9 cellular contexts compared by ENCODE assay signal in genomic region chr2:73823916-73824523, GRCh38. TPM values are rescaled to one million over a fixed set of nuclear protein-coding genes. Genes with fewer than 3 reads are reported as not detected.
DNase-seq lines count a peak whose midpoint lies in the region; ATAC-seq lines count a peak whose summit lies in the region.
"Had no signal": no experiment of that assay in that cellular context is flagged by ENCODE, and none has a peak within 500 bp of the region (broad histone marks: within the 10 kb centered on the region; RNA-seq: fewer than 3 reads in every experiment).

No MANE protein-coding gene starts in this region.

- CTCF ChIA-PET in activated CD8-positive, alpha-beta memory T cell treated with anti-CD3 and anti-CD28 coated beads, Interleukin-2, amount 10 ng/mL, durations not matched to agents 7 days and 5 days (lab: Charles Lee): interaction anchor here (0.6 to 8.5 kb wide), 41 partner anchors 9 to 765 kb away, joined by 3 to 134 read pairs (median 4); partner anchors contain the start of genes BOLA3 and MOB1A

- peaks cover 35% of the 10 kb centered on the region for H3K4me1 Mint-ChIP-seq in activated naive CD4-positive, alpha-beta T cell treated with anti-CD3 and anti-CD28 coated beads, Interleukin-2, amount 50 U/mL, for 24 hours
- H3K4me1 Mint-ChIP-seq in naive B cell: peaks cover 11 to 22% (median 17%) of the 10 kb centered on the region in 3 donors
- H3K4me1 Mint-ChIP-seq in activated CD8-positive, alpha-beta memory T cell treated with anti-CD3 and anti-CD28 coated beads, Interleukin-2, amount 10 ng/mL, durations not matched to agents 7 days and 5 days: peaks cover 28% of the 10 kb centered on the region

- ATAC-seq in naive B cell (ENCODE audit: low read depth in 2 of 2): peak; percentile 25 to 35
- no peak for ATAC-seq in activated CD8-positive, alpha-beta memory T cell treated with anti-CD3 and anti-CD28 coated beads, Interleukin-2, amount 10 ng/mL, durations not matched to agents 7 days and 5 days
- no peak for ATAC-seq in HG03571 (IDR thresholded peaks at IDR 0.05; ENCODE audit: unreplicated experiment)

- no peaks in the 10 kb centered on the region for H3K9me3 Mint-ChIP-seq in activated naive CD4-positive, alpha-beta T cell treated with anti-CD3 and anti-CD28 coated beads, Interleukin-2, amount 50 U/mL, for 24 hours
- no peaks in the 10 kb centered on the region for H3K9me3 Mint-ChIP-seq in naive B cell
- no peaks in the 10 kb centered on the region for H3K9me3 Mint-ChIP-seq in activated CD8-positive, alpha-beta memory T cell treated with anti-CD3 and anti-CD28 coated beads, Interleukin-2, amount 10 ng/mL, durations not matched to agents 7 days and 5 days (ENCODE audit: low read depth)
- H3K9me3 Mint-ChIP-seq: dendritic cell treated with granulocyte-macrophage colony-stimulating factor and Interleukin-4, amounts not matched to agents 40 ng/mL and 50 ng/mL, for 4 days had no signal

- peak overlapping the region; percentile 35 for H3K27ac Mint-ChIP-seq in activated naive CD4-positive, alpha-beta T cell treated with anti-CD3 and anti-CD28 coated beads, Interleukin-2, amount 50 U/mL, for 24 hours
- H3K27ac Mint-ChIP-seq in naive B cell: peak overlapping the region in 1 of 6 donors; percentile 64
- no peak overlapping the region for H3K27ac Mint-ChIP-seq in activated CD8-positive, alpha-beta memory T cell treated with anti-CD3 and anti-CD28 coated beads, Interleukin-2, amount 10 ng/mL, durations not matched to agents 7 days and 5 days
- H3K27ac Mint-ChIP-seq: dendritic cell treated with granulocyte-macrophage colony-stimulating factor and Interleukin-4, amounts not matched to agents 40 ng/mL and 50 ng/mL, for 4 days had no signal

- no peak for DNase-seq in activated naive CD4-positive, alpha-beta T cell (lab: John Stamatoyannopoulos, UW)
- DNase-seq in MV-4-11 (lab: John Stamatoyannopoulos, UW) (peak; percentile 71), RPMI8226 (peak; percentile 70), naive B cell (peak; percentile 54)
- peak; percentile 30 for DNase-seq in effector CD4-positive, alpha-beta T cell
- no peak for DNase-seq in activated CD8-positive, alpha-beta memory T cell treated with anti-CD3 and anti-CD28 coated beads, Interleukin-2, amount 10 ng/mL, durations not matched to agents 7 days and 5 days

- no peak overlapping the region for H3K4me3 Mint-ChIP-seq in activated naive CD4-positive, alpha-beta T cell treated with anti-CD3 and anti-CD28 coated beads, Interleukin-2, amount 50 U/mL, for 24 hours
- peak overlapping the region in 1 of 8 donors; percentile 20 for H3K4me3 Mint-ChIP-seq in naive B cell
- H3K4me3 Mint-ChIP-seq in activated CD8-positive, alpha-beta memory T cell treated with anti-CD3 and anti-CD28 coated beads, Interleukin-2, amount 10 ng/mL, durations not matched to agents 7 days and 5 days: no peak overlapping the region
- H3K4me3 Mint-ChIP-seq: dendritic cell treated with granulocyte-macrophage colony-stimulating factor and Interleukin-4, amounts not matched to agents 40 ng/mL and 50 ng/mL, for 4 days had no signal

- H3K27me3 Mint-ChIP-seq in activated naive CD4-positive, alpha-beta T cell treated with anti-CD3 and anti-CD28 coated beads, Interleukin-2, amount 50 U/mL, for 24 hours: no peaks in the 10 kb centered on the region
- H3K27me3 Mint-ChIP-seq in naive B cell: no peaks in the 10 kb centered on the region
- H3K27me3 Mint-ChIP-seq in activated CD8-positive, alpha-beta memory T cell treated with anti-CD3 and anti-CD28 coated beads, Interleukin-2, amount 10 ng/mL, durations not matched to agents 7 days and 5 days: no peaks in the 10 kb centered on the region

- no peaks in the 10 kb centered on the region for H3K36me3 Mint-ChIP-seq in activated naive CD4-positive, alpha-beta T cell treated with anti-CD3 and anti-CD28 coated beads, Interleukin-2, amount 50 U/mL, for 24 hours
- no peaks in the 10 kb centered on the region for H3K36me3 Mint-ChIP-seq in naive B cell
- H3K36me3 Mint-ChIP-seq in activated CD8-positive, alpha-beta memory T cell treated with anti-CD3 and anti-CD28 coated beads, Interleukin-2, amount 10 ng/mL, durations not matched to agents 7 days and 5 days: no peaks in the 10 kb centered on the region

RNA-seq across cellular contexts. Expression of gene STAMBP, which starts 4.7 kb away (rescaled TPM):
- 10 to 100 TPM; 42.2 to 62.9 (median 50.9) TPM for polyA plus RNA-seq in naive B cell (ENCODE audit: low read depth in 6 of 6)
- total RNA-seq in activated CD8-positive, alpha-beta memory T cell treated with anti-CD3 and anti-CD28 coated beads, Interleukin-2, amount 10 ng/mL, durations not matched to agents 7 days and 5 days: 10 to 100 TPM; 42.8 to 58.8 TPM

RNA-seq across cellular contexts. Expression of gene C2orf78, which starts 40.0 kb away (rescaled TPM):
- polyA plus RNA-seq in naive B cell (ENCODE audit: low read depth in 6 of 6): under 1 TPM in 1 of 6 donors, not detected in 5; 0.12 TPM
- not detected for total RNA-seq in activated CD8-positive, alpha-beta memory T cell treated with anti-CD3 and anti-CD28 coated beads, Interleukin-2, amount 10 ng/mL, durations not matched to agents 7 days and 5 days

RNA-seq across cellular contexts. Expression of gene DUSP11, which starts 44.1 kb away (rescaled TPM):
- polyA plus RNA-seq in naive B cell (ENCODE audit: low read depth in 6 of 6): 10 to 100 TPM; 46.2 to 67.3 (median 57.4) TPM
- total RNA-seq in activated CD8-positive, alpha-beta memory T cell treated with anti-CD3 and anti-CD28 coated beads, Interleukin-2, amount 10 ng/mL, durations not matched to agents 7 days and 5 days: 10 to 100 TPM; 23.9 to 30.2 TPM

Comparison
In these comparisons a context has a peak if more than half of its experiments do, and no peak if none do; other contexts are left out.
1. DNase-seq: peak in MV-4-11 (single experiment), RPMI8226 (single experiment), effector CD4-positive, alpha-beta T cell (single experiment) and naive B cell (single experiment); none in activated naive CD4-positive, alpha-beta T cell (0 of 4) and activated CD8-positive, alpha-beta memory T cell treated with anti-CD3 and anti-CD28 coated beads, Interleukin-2, amount 10 ng/mL, durations not matched to agents 7 days and 5 days (single experiment).
2. ATAC-seq: peak in naive B cell (2 of 2); none in activated CD8-positive, alpha-beta memory T cell treated with anti-CD3 and anti-CD28 coated beads, Interleukin-2, amount 10 ng/mL, durations not matched to agents 7 days and 5 days (single experiment) and HG03571 (single experiment).